29 cellular contexts compared by ENCODE assay signal in genomic region chr9:103755441-103755840, GRCh38.
"Had no signal": no experiment of that assay in that cellular context is flagged by ENCODE, and none has a peak within 500 bp of the region (broad histone marks: within the 10 kb centered on the region; RNA-seq: fewer than 3 reads in every experiment).

No MANE protein-coding gene starts in this region.

- H3K4me3 Mint-ChIP-seq: naive thymus-derived CD8-positive, alpha-beta T cell; natural killer cell treated with Interleukin-12 subunit alpha and Interleukin-12 subunit beta and Interleukin-15 and Interleukin-18, amount 100 ng/mL, for 72 hours; nephron progenitor cell; neural crest cell; stimulated activated effector memory CD8-positive, alpha-beta T cell treated with anti-CD3 and anti-CD28 coated beads, Interleukin-12 subunit alpha, Interleukin-12 subunit beta, amount 100 ng/mL, for 72 hours; stimulated activated naive B cell treated with anti-CD40 and anti-IgM and Interleukin-4, amounts not matched to agents 10 μg/mL and 1 μg/mL and 100 μg/mL, for 72 hours; stimulated activated naive CD8-positive, alpha-beta T cell treated with anti-CD3 and anti-CD28 coated beads, Interleukin-15, Interleukin-2, amounts not matched to agents 100 ng/mL and 50 ng/mL, for 24 hours had no signal

- H3K27me3 ChIP-seq: neutrophil, ovary, right lobe of liver, sigmoid colon, stomach, thyroid gland, tibial nerve, upper lobe of left lung, vagina had no signal

- H3K4me3 ChIP-seq: ovary, psoas muscle, right lobe of liver, sigmoid colon, stomach, thoracic aorta, thyroid gland, tibial nerve, upper lobe of left lung, vagina had no signal

- ATAC-seq: naive thymus-derived CD8-positive, alpha-beta T cell; natural killer cell treated with Interleukin-12 subunit alpha and Interleukin-12 subunit beta and Interleukin-15 and Interleukin-18, amount 100 ng/mL, for 72 hours; psoas muscle; right cardiac atrium; right lobe of liver; stimulated activated effector memory CD8-positive, alpha-beta T cell treated with anti-CD3 and anti-CD28 coated beads, Interleukin-12 subunit alpha, Interleukin-12 subunit beta, amount 100 ng/mL, for 72 hours; stimulated activated naive B cell treated with anti-CD40 and anti-IgM and Interleukin-4, amounts not matched to agents 10 μg/mL and 1 μg/mL and 100 μg/mL, for 72 hours had no signal

- H3K27me3 Mint-ChIP-seq: natural killer cell treated with Interleukin-12 subunit alpha and Interleukin-12 subunit beta and Interleukin-15 and Interleukin-18, amount 100 ng/mL, for 72 hours; progenitor cell of endocrine pancreas; stimulated activated naive B cell treated with anti-CD40 and anti-IgM and Interleukin-4, amounts not matched to agents 10 μg/mL and 1 μg/mL and 100 μg/mL, for 72 hours; stimulated activated naive CD8-positive, alpha-beta T cell treated with anti-CD3 and anti-CD28 coated beads, Interleukin-15, Interleukin-2, amounts not matched to agents 100 ng/mL and 50 ng/mL, for 24 hours had no signal

- H3K36me3 ChIP-seq: neutrophil, ovary, right lobe of liver, sigmoid colon, stomach, thoracic aorta, thyroid gland, tibial nerve, upper lobe of left lung, vagina had no signal

- H3K9me3 ChIP-seq: neutrophil, ovary, psoas muscle, right lobe of liver, sigmoid colon, stomach, thoracic aorta, thyroid gland, tibial nerve, upper lobe of left lung, vagina had no signal

- H3K9me3 Mint-ChIP-seq: neural crest cell; stimulated activated naive CD8-positive, alpha-beta T cell treated with anti-CD3 and anti-CD28 coated beads, Interleukin-15, Interleukin-2, amounts not matched to agents 100 ng/mL and 50 ng/mL, for 24 hours had no signal

- DNase-seq: naive thymus-derived CD8-positive, alpha-beta T cell; nephron progenitor cell; nucleus accumbens; ovary; psoas muscle; right cardiac atrium; right lobe of liver; sigmoid colon; small intestine; stimulated activated CD4-positive, alpha-beta T cell treated with anti-CD3 and anti-CD28 coated beads, Interleukin-15, amount 100 ng/mL, for 24 hours; stimulated activated CD4-positive, alpha-beta T cell treated with anti-CD3 and anti-CD28 coated beads, Interleukin-2, amount 100 ng/mL, for 24 hours; stimulated activated CD4-positive, alpha-beta T cell treated with anti-CD3 and anti-CD28 coated beads, Interleukin-2, amount 100 ng/mL, for 48 hours; stimulated activated CD4-positive, alpha-beta T cell treated with anti-CD3 and anti-CD28 coated beads, Interleukin-4, amount 100 ng/mL, for 24 hours; stimulated activated naive B cell treated with anti-CD40 and anti-IgM and Interleukin-4, amounts not matched to agents 10 μg/mL and 1 μg/mL and 100 μg/mL, for 72 hours; stimulated activated naive CD4-positive, alpha-beta T cell treated with Interleukin-2 at 50 U/mL for 16 hours; stomach; thyroid gland; trophoblast cell; upper lobe of left lung had no signal

- H3K4me1 ChIP-seq: parathyroid adenoma, psoas muscle, right lobe of liver, stomach, thyroid gland, tibial nerve, upper lobe of left lung, vagina had no signal

- H3K36me3 Mint-ChIP-seq: naive thymus-derived CD8-positive, alpha-beta T cell; natural killer cell treated with Interleukin-12 subunit alpha and Interleukin-12 subunit beta and Interleukin-15 and Interleukin-18, amount 100 ng/mL, for 72 hours; stimulated activated effector memory CD8-positive, alpha-beta T cell treated with anti-CD3 and anti-CD28 coated beads, Interleukin-12 subunit alpha, Interleukin-12 subunit beta, amount 100 ng/mL, for 72 hours; stimulated activated naive B cell treated with anti-CD40 and anti-IgM and Interleukin-4, amounts not matched to agents 10 μg/mL and 1 μg/mL and 100 μg/mL, for 72 hours had no signal

- H3K4me1 Mint-ChIP-seq: naive thymus-derived CD8-positive, alpha-beta T cell; nephron progenitor cell; stimulated activated effector memory CD8-positive, alpha-beta T cell treated with anti-CD3 and anti-CD28 coated beads, Interleukin-12 subunit alpha, Interleukin-12 subunit beta, amount 100 ng/mL, for 72 hours; stimulated activated naive B cell treated with anti-CD40 and anti-IgM and Interleukin-4, amounts not matched to agents 10 μg/mL and 1 μg/mL and 100 μg/mL, for 72 hours had no signal

- H3K27ac Mint-ChIP-seq: naive thymus-derived CD8-positive, alpha-beta T cell; natural killer cell treated with Interleukin-12 subunit alpha and Interleukin-12 subunit beta and Interleukin-15 and Interleukin-18, amount 100 ng/mL, for 72 hours; nephron progenitor cell; progenitor cell of endocrine pancreas; stimulated activated effector memory CD8-positive, alpha-beta T cell treated with anti-CD3 and anti-CD28 coated beads, Interleukin-12 subunit alpha, Interleukin-12 subunit beta, amount 100 ng/mL, for 72 hours; stimulated activated naive B cell treated with anti-CD40 and anti-IgM and Interleukin-4, amounts not matched to agents 10 μg/mL and 1 μg/mL and 100 μg/mL, for 72 hours; stimulated activated naive CD8-positive, alpha-beta T cell treated with anti-CD3 and anti-CD28 coated beads, Interleukin-15, Interleukin-2, amounts not matched to agents 100 ng/mL and 50 ng/mL, for 24 hours had no signal
